8 cellular contexts compared by ENCODE assay signal in genomic region chr9:114387678-114388431, GRCh38. TPM values are rescaled to one million over a fixed set of nuclear protein-coding genes. Genes with fewer than 3 reads are reported as not detected.
DNase-seq lines count a peak whose midpoint lies in the region; ATAC-seq and TF ChIP-seq lines count a peak whose summit lies in the region.

TSS of gene AKNA (minus strand) at chr9:114387982. CDS start at chr9:114381333, 6,649 bp downstream.

- peak within 1 kb of the TSS; percentile 72 for H3K27ac ChIP-seq in fibroblast of lung (ENCODE audit: insufficient read depth, low read length)

- peaks cover 73% of the 10 kb centered on the region for H3K4me1 Mint-ChIP-seq in activated T-helper 1 cell treated with anti-CD3 and anti-CD28 coated beads, Interleukin-12 subunit alpha, Interleukin-12 subunit beta, Interleukin-2, Interleukin-4 antibody, amounts not matched to agents 30 ng/mL and 10 ng/mL and 1 ng/mL, durations not matched to agents 14 hours and 24 hours and 36 hours (ENCODE audit: low read depth)
- peaks cover 88% of the 10 kb centered on the region for H3K4me1 Mint-ChIP-seq in nephron progenitor cell

- H3K27me3 ChIP-seq in H7 (ENCODE audit: control insufficient read depth, insufficient read depth, low read length): no peaks in the 10 kb centered on the region
- H3K27me3 ChIP-seq in fibroblast of lung (ENCODE audit: control insufficient read depth, insufficient read depth, low read length): no peaks in the 10 kb centered on the region

- H3K4me3 ChIP-seq in H7 (ENCODE audit: insufficient read depth, low read depth, low read length) (peak within 1 kb of the TSS; percentile 6; the same call in 1 of the 2 replicates), fibroblast of lung (replicated peaks in 1 of 4; ENCODE audit: control extremely low read depth in 1 of 4, insufficient read depth in 1 of 4, low read depth in 3 of 4, low read length in 4 of 4) (peak within 1 kb of the TSS; percentile 61 to 80 (median 69))

- no peaks in the 10 kb centered on the region for H3K9me3 Mint-ChIP-seq in activated T-helper 1 cell treated with anti-CD3 and anti-CD28 coated beads, Interleukin-12 subunit alpha, Interleukin-12 subunit beta, Interleukin-2, Interleukin-4 antibody, amounts not matched to agents 30 ng/mL and 10 ng/mL and 1 ng/mL, durations not matched to agents 14 hours and 24 hours and 36 hours
- H3K9me3 Mint-ChIP-seq in nephron progenitor cell: no peaks in the 10 kb centered on the region

- no peaks in the 10 kb centered on the region for H4K20me1 ChIP-seq in fibroblast of lung (ENCODE audit: control insufficient read depth, extremely low read depth, insufficient read depth, low read length)

- TF ChIP-seq CTCF in fibroblast of lung (conservative IDR thresholded peaks at IDR 0.05 in 1 of 2, IDR thresholded peaks at IDR 0.05 in 1 of 2; ENCODE audit: low read depth in 1 of 2, low read length in 2 of 2): no peak
- no peak for TF ChIP-seq CTCF in nephron progenitor cell (IDR thresholded peaks at IDR 0.05)

- H3K36me3 ChIP-seq in H7 (replicated peaks; ENCODE audit: control insufficient read depth, insufficient read depth, low read length) (no peaks in the 10 kb centered on the region), fibroblast of lung (ENCODE audit: control insufficient read depth, insufficient read depth, low read length) (no peaks in the 10 kb centered on the region)

- H3K27ac Mint-ChIP-seq in activated T-helper 1 cell treated with anti-CD3 and anti-CD28 coated beads, Interleukin-12 subunit alpha, Interleukin-12 subunit beta, Interleukin-2, Interleukin-4 antibody, amounts not matched to agents 30 ng/mL and 10 ng/mL and 1 ng/mL, durations not matched to agents 14 hours and 24 hours and 36 hours: peak within 1 kb of the TSS; percentile 93
- peak within 1 kb of the TSS; percentile 49 for H3K27ac Mint-ChIP-seq in nephron progenitor cell

- peak within 1 kb of the TSS; percentile 67 for H3K9ac ChIP-seq in fibroblast of lung (ENCODE audit: insufficient read depth, low read length)

- ATAC-seq in stimulated activated naive CD8-positive, alpha-beta T cell treated with anti-CD3 and anti-CD28 coated beads, Interleukin-15, Interleukin-2, amounts not matched to agents 100 U/mL and 50 U/mL, for 24 hours: peak; percentile 5
- ATAC-seq in GM18873 (IDR thresholded peaks at IDR 0.05; ENCODE audit: low FRiP score, unreplicated experiment): no peak

- peak within 1 kb of the TSS; percentile 100 for H3K4me2 ChIP-seq in fibroblast of lung (ENCODE audit: extremely low read depth, insufficient read depth, low read length)

- H3K4me3 Mint-ChIP-seq in activated T-helper 1 cell treated with anti-CD3 and anti-CD28 coated beads, Interleukin-12 subunit alpha, Interleukin-12 subunit beta, Interleukin-2, Interleukin-4 antibody, amounts not matched to agents 30 ng/mL and 10 ng/mL and 1 ng/mL, durations not matched to agents 14 hours and 24 hours and 36 hours: peak within 1 kb of the TSS; percentile 90
- H3K4me3 Mint-ChIP-seq in nephron progenitor cell: peak within 1 kb of the TSS; percentile 83

- peaks cover 12% of the 10 kb centered on the region for H3K79me2 ChIP-seq in fibroblast of lung (ENCODE audit: control insufficient read depth, insufficient read depth, low read length)

- H2AFZ ChIP-seq in fibroblast of lung (ENCODE audit: low read length): peak within 1 kb of the TSS; percentile 86

- peak; percentile 54 for DNase-seq in CMK (ENCODE audit: low read depth)
- DNase-seq in H7: peak; percentile 82
- peak; percentile 61 for DNase-seq in NOMO-1 treated with dmso at 0.1 percent for 144 hours (lab: John Stamatoyannopoulos, UW; ENCODE audit: unreplicated experiment)
- peak; percentile 83 for DNase-seq in activated T-helper 1 cell treated with anti-CD3 and anti-CD28 coated beads, Interleukin-12 subunit alpha, Interleukin-12 subunit beta, Interleukin-2, Interleukin-4 antibody, amounts not matched to agents 30 ng/mL and 10 ng/mL and 1 ng/mL, durations not matched to agents 14 hours and 24 hours and 36 hours (ENCODE audit: low spot score)
- peak; percentile 77 to 82 for DNase-seq in fibroblast of lung (ENCODE audit: low read depth in 2 of 2)
- peak; percentile 75 for DNase-seq in nephron progenitor cell
- peak; percentile 84 for DNase-seq in stimulated activated naive CD8-positive, alpha-beta T cell treated with anti-CD3 and anti-CD28 coated beads, Interleukin-15, Interleukin-2, amounts not matched to agents 100 U/mL and 50 U/mL, for 24 hours

- H3K4me1 ChIP-seq in fibroblast of lung (ENCODE audit: control insufficient read depth, extremely low read depth, insufficient read depth, low read length): peaks cover 33% of the 10 kb centered on the region

- intact Hi-C loops in activated T-helper 1 cell treated with anti-CD3 and anti-CD28 coated beads, Interleukin-12 subunit alpha, Interleukin-12 subunit beta, Interleukin-2, Interleukin-4 antibody, amounts not matched to agents 30 ng/mL and 10 ng/mL and 1 ng/mL, durations not matched to agents 14 hours and 24 hours and 36 hours (cut with micrococcal nuclease): loop anchor here (1.0 to 10.0 kb wide), 9 partner anchors 10 to 1113 kb away; partner anchors contain the start of genes C9orf43, CDC26, KIF12 and POLE3

- no peaks in the 10 kb centered on the region for H3K9me3 ChIP-seq in fibroblast of lung (ENCODE audit: control insufficient read depth, insufficient read depth, low read depth, low read length)

- H3K27me3 Mint-ChIP-seq in activated T-helper 1 cell treated with anti-CD3 and anti-CD28 coated beads, Interleukin-12 subunit alpha, Interleukin-12 subunit beta, Interleukin-2, Interleukin-4 antibody, amounts not matched to agents 30 ng/mL and 10 ng/mL and 1 ng/mL, durations not matched to agents 14 hours and 24 hours and 36 hours (ENCODE audit: insufficient read depth): no peaks in the 10 kb centered on the region
- no peaks in the 10 kb centered on the region for H3K27me3 Mint-ChIP-seq in nephron progenitor cell (ENCODE audit: low read depth, poor library complexity)

- peaks cover 54% of the 10 kb centered on the region for H3K36me3 Mint-ChIP-seq in activated T-helper 1 cell treated with anti-CD3 and anti-CD28 coated beads, Interleukin-12 subunit alpha, Interleukin-12 subunit beta, Interleukin-2, Interleukin-4 antibody, amounts not matched to agents 30 ng/mL and 10 ng/mL and 1 ng/mL, durations not matched to agents 14 hours and 24 hours and 36 hours (ENCODE audit: low read depth)
- no peaks in the 10 kb centered on the region for H3K36me3 Mint-ChIP-seq in nephron progenitor cell (ENCODE audit: low read depth)

RNA-seq across cellular contexts. Expression of gene AKNA, which starts in this region (rescaled TPM):
- 16.7 and 17.4 TPM in 2 replicates for total RNA-seq in H7 (2014; rRNA removed; shearing (Covaris generic))
- 178 and 182 TPM in 2 replicates for total RNA-seq in activated T-helper 1 cell treated with anti-CD3 and anti-CD28 coated beads, Interleukin-12 subunit alpha, Interleukin-12 subunit beta, Interleukin-2, Interleukin-4 antibody, amounts not matched to agents 30 ng/mL and 10 ng/mL and 1 ng/mL, durations not matched to agents 14 hours and 24 hours and 36 hours
- total RNA-seq in fibroblast of lung: 9.8 and 19.3 TPM in 2 replicates
- polyA plus RNA-seq in fibroblast of lung: 3.7 and 5.6 TPM in 2 replicates
- polyA plus RNA-seq in fibroblast of lung (2012): 4.2 and 7.2 TPM in 2 replicates
- 12.6 and 17.4 TPM in 2 replicates for polyA minus RNA-seq in fibroblast of lung (ENCODE audit: low replicate concordance)
